In the genomic region with DNA sequence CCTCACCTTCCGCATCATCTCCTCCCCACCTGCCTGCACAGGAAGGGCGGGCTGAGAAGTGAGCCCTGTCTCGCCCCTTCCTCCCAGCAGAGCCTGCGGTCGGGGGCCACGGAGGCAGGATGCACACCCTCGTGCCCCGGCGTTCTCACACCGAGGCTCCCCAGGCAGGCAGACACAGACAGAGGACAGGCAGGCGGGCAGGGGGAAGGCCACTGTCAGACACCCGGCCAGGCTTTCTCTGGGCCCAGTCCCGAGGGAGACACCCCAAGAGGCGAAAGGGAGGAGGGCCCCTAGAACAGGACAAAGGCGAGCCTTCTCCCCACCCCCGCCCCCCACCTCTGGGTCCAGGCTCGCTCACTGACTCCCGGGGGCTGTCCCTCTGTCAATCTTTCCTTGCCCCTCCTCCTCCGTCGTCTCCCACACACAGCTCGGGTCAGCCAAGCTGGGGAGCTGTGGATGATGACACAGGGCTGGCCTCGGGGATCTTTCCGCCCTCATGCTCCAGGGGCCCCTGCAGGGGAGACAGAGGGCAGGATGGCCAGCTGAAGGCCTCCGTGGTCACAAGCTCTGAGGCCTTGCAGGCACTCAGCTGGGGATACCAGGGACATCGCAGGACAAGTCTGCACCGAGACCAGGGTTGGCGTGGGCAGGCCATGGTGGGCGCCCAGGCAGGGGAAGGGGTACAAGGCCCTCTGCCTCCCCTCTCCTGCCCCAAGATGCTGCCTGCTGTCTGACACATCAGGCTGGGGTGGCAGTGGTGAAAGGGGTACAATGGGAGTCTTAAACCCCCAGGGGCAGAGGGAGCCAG, we compare ENCODE assay signal across 8 cellular contexts. TPM values are rescaled to one million over a fixed set of nuclear protein-coding genes. Genes with fewer than 3 reads are reported as not detected.
DNase-seq lines count a peak whose midpoint lies in the region; ATAC-seq and TF ChIP-seq lines count a peak whose summit lies in the region.

No MANE protein-coding gene starts in this region.

- DNase-seq in posterior cingulate gyrus (peak in 7 of 10 donors; percentile 57 to 96 (median 73)), NCI-H2029 treated with DMSO at 0.1 percent for 48 hours (lab: John Stamatoyannopoulos, UW) (no peak), cerebellar cortex (ENCODE audit: low spot score) (no peak)

- ATAC-seq in HG02759 (IDR thresholded peaks at IDR 0.05; ENCODE audit: unreplicated experiment), result peak; percentile 50
- peak; percentile 47 to 63 for ATAC-seq in activated CD4-positive, CD25-positive, alpha-beta regulatory T cell treated with anti-CD3 and anti-CD28 coated beads, Interleukin-2, amount 50 U/mL, for 24 hours

- no peaks in the 10 kb centered on the region for H3K36me3 ChIP-seq in urinary bladder (ENCODE audit: insufficient read depth)

- peak; percentile 20 for TF ChIP-seq POLR2A in GM15510 (IDR thresholded peaks at IDR 0.05; ENCODE audit: borderline replicate concordance, extremely low read depth, insufficient read length)

- intact Hi-C loops in posterior cingulate gyrus (cut with DNase I), result no loop called here

- H3K4me3 ChIP-seq in urinary bladder (ENCODE audit: low read depth, low read length), result peak overlapping the region; percentile 11

- WGBS in urinary bladder, result 45% methylated on average over 28 of the region's 28 CpGs

- H3K4me1 ChIP-seq in urinary bladder (ENCODE audit: insufficient read depth), result peaks cover 5% of the 10 kb centered on the region

- H3K27ac ChIP-seq in cingulate gyrus (ENCODE audit: low read depth, low read length) (peak overlapping the region; percentile 82), urinary bladder (ENCODE audit: low read depth) (peak overlapping the region; percentile 46)

RNA-seq across cellular contexts. Expression of a gene that starts 24.9 kb away (rescaled TPM):
- total RNA-seq in urinary bladder, result 72.9 TPM
- 149 TPM for polyA plus RNA-seq in urinary bladder

Comparison
In these comparisons a context has a peak if more than half of its experiments do, and no peak if none do; other contexts are left out.
1. DNase-seq: peak in posterior cingulate gyrus (7 of 10); none in NCI-H2029 treated with DMSO at 0.1 percent for 48 hours (single experiment) and cerebellar cortex (single experiment).